In genomic region chr5:62829241-62829986, GRCh38 we compare ENCODE assay signal across 22 cellular contexts.
"Had no signal": no experiment of that assay in that cellular context is flagged by ENCODE, and none has a peak within 500 bp of the region (broad histone marks: within the 10 kb centered on the region; RNA-seq: fewer than 3 reads in every experiment).

No MANE protein-coding gene starts in this region.

- ATAC-seq: left colon; lower lobe of right lung; naive thymus-derived CD8-positive, alpha-beta T cell; psoas muscle; stimulated activated effector memory CD8-positive, alpha-beta T cell treated with anti-CD3 and anti-CD28 coated beads, Interleukin-12 subunit alpha, Interleukin-12 subunit beta, amount 100 ng/mL, for 72 hours had no signal

- H3K4me3 ChIP-seq: heart right ventricle, hepatocyte, left ventricle myocardium inferior, lower lobe of right lung, psoas muscle, sigmoid colon, spleen, thyroid gland, transverse colon, upper lobe of left lung, vagina had no signal

- H3K9me3 ChIP-seq: lower lobe of right lung, psoas muscle, thyroid gland, transverse colon, upper lobe of left lung, vagina had no signal

- H3K27ac ChIP-seq: heart right ventricle, hepatocyte, left ventricle myocardium inferior, lower lobe of right lung, parathyroid adenoma, psoas muscle, sigmoid colon, spleen, thyroid gland, transverse colon, upper lobe of left lung, vagina had no signal

- H3K27me3 ChIP-seq: heart right ventricle, hepatocyte, sigmoid colon, spleen, thyroid gland, transverse colon, upper lobe of left lung, vagina had no signal

- H3K4me1 ChIP-seq: left ventricle myocardium inferior, lower lobe of right lung, parathyroid adenoma, psoas muscle, sigmoid colon, spleen, thyroid gland, transverse colon, vagina had no signal

- DNase-seq: heart right ventricle; kidney glomerular epithelial cell; left colon; left ventricle myocardium inferior; lower lobe of right lung; mammary epithelial cell; mesenchymal stem cell; naive thymus-derived CD8-positive, alpha-beta T cell; nucleus accumbens; psoas muscle; sigmoid colon; small intestine; spleen; stimulated activated CD4-positive, alpha-beta T cell treated with anti-CD3 and anti-CD28 coated beads, Interleukin-4, amount 100 ng/mL, for 24 hours; stimulated activated naive CD4-positive, alpha-beta T cell; thyroid gland; transverse colon; upper lobe of left lung had no signal
